ENCODE assay signal across 10 cellular contexts in the genomic region with DNA sequence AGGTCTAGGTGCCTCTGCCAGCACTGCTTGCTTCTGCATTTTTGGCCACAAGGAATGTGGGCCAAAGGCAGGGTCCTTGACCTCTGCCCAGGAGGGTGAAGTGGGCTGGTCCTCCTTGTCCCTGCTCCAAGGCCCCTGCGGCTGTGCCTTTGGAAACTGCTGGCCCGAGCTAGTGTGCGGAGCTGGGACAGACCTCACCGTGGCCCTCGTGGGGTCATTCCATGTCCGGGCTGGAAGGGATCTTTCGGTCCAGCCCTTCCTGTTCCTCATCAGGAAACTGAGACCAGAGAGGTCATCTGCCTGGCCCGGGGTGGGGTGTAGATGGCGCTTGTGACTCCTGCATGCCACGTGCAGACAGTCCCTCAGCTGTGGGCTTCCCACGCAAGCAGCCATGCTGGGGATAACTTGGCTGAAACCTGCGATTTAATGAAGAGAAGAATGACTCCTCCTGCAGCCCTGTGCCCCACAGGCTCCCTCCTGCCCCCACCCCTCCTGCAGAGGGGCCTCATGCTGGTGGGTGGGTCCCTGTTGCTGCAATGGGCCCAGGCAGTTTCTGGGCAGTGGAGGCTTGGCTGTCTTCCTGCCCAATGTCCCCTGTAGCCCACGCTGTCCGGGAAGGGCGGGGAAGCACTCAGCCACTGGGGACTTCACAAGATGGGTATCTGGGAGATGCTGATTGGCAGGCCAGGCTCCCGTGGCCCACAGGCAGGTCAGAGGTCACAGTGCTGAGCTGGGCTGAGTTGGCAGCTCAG.
A peak's percentile ranks its signal among the peaks of the same experiment; 100 is the strongest.
DNase-seq lines count a peak whose midpoint lies in the region; ATAC-seq, FAIRE-seq and TF ChIP-seq lines count a peak whose summit lies in the region.
"Had no signal": no experiment of that assay in that cellular context is flagged by ENCODE, and none has a peak within 500 bp of the region (broad histone marks: within the 10 kb centered on the region; RNA-seq: fewer than 3 reads in every experiment).

No MANE protein-coding gene starts in this region.

- no peak overlapping the region for H2BK120ac ChIP-seq in H1 (replicated peaks; ENCODE audit: low read depth, low read length)

- H2AK5ac ChIP-seq in H1 (ENCODE audit: low read depth, low read length): 0 out of 2 replicates have a peak overlapping the region, but pooled peaks have one; percentile 39

- no peak overlapping the region for H2BK12ac ChIP-seq in H1 (ENCODE audit: low read depth, low read length)

- H3K36me3 Mint-ChIP-seq in activated naive CD4-positive, alpha-beta T cell treated with anti-CD3 and anti-CD28 coated beads for 36 hours (ENCODE audit: low read depth): no peaks in the 10 kb centered on the region

- H3K9me3 Mint-ChIP-seq in activated naive CD4-positive, alpha-beta T cell treated with anti-CD3 and anti-CD28 coated beads for 36 hours: no peaks in the 10 kb centered on the region

- H3K4me3 ChIP-seq in H1 (ENCODE audit: extremely low read depth in 1 of 4, insufficient read depth in 2 of 4, low read depth in 3 of 4, low read length in 4 of 4): no peak overlapping the region
- H3K4me3 ChIP-seq in muscle layer of colon (ENCODE audit: low read depth in 1 of 2, low read length in 2 of 2): no peak overlapping the region
- no peak overlapping the region for H3K4me3 ChIP-seq in upper lobe of right lung

- peak overlapping the region; percentile 44; the same call in 1 of the 2 replicates for H2BK5ac ChIP-seq in H1 (ENCODE audit: low read depth, low read length)

- intact Hi-C loops in activated naive CD4-positive, alpha-beta T cell treated with anti-CD3 and anti-CD28 coated beads for 36 hours (cut with micrococcal nuclease): no loop called here
- intact Hi-C loops in upper lobe of right lung (cut with DNase I) (no loop called here), posterior cingulate gyrus (cut with DNase I) (no loop called here)

- H3K14ac ChIP-seq in H1 (ENCODE audit: insufficient read length): no peak overlapping the region

- H2BK20ac ChIP-seq in H1 (ENCODE audit: low read length): no peak overlapping the region

- no peak overlapping the region for H3K23ac ChIP-seq in H1 (ENCODE audit: insufficient read length)

- H3K79me2 ChIP-seq in H1 (ENCODE audit: control insufficient read depth in 1 of 2, insufficient read depth in 2 of 2, low read length in 2 of 2): peaks cover 4 to 84% of the 10 kb centered on the region in 2 experiments; a peak in 3 of 4 replicates

- peak overlapping the region; percentile 13; the same call in 1 of the 2 replicates for H3K18ac ChIP-seq in H1 (ENCODE audit: extremely low read depth, low read length)

- no peak overlapping the region for H2BK15ac ChIP-seq in H1 (ENCODE audit: low read length)

- no peaks in the 10 kb centered on the region for H3K27me3 Mint-ChIP-seq in activated naive CD4-positive, alpha-beta T cell treated with anti-CD3 and anti-CD28 coated beads for 36 hours (ENCODE audit: low read depth)

- TF ChIP-seq CTCF in H1 (IDR thresholded peaks at IDR 0.05; ENCODE audit: control extremely low read depth in 1 of 3, insufficient read depth in 1 of 3, low read depth in 1 of 3, low read length in 3 of 3) (no peak), upper lobe of right lung (IDR thresholded peaks at IDR 0.05) (no peak)

- DNase-seq in activated naive CD4-positive, alpha-beta T cell treated with Interleukin-2 at 50 U/mL for 16 hours: peak; percentile 24
- no peak for DNase-seq in activated naive CD4-positive, alpha-beta T cell treated with anti-CD3 and anti-CD28 coated beads for 36 hours
- DNase-seq in H1 (ENCODE audit: low read depth in 1 of 2, low spot score in 2 of 2) (no peak), upper lobe of right lung (peak; percentile 82), NCI-H1417 treated with DMSO at 0.1 percent for 48 hours (lab: John Stamatoyannopoulos, UW) (no peak), posterior cingulate gyrus (no peak)
- DNase-seq: activated naive CD4-positive, alpha-beta T cell treated with anti-CD3 and anti-CD28 coated beads, Interleukin-2, amount 50 U/mL, for 16 hours had no signal

- no peak overlapping the region for H4K5ac ChIP-seq in H1 (ENCODE audit: insufficient read length, low read depth, low read length)

- no peak overlapping the region for H3K56ac ChIP-seq in H1 (replicated peaks; ENCODE audit: insufficient read length, low read depth, low read length)

- H3K4me3 Mint-ChIP-seq in activated naive CD4-positive, alpha-beta T cell treated with anti-CD3 and anti-CD28 coated beads for 36 hours: no peak overlapping the region

- ATAC-seq in upper lobe of right lung: peak; percentile 67
- no peak for ATAC-seq in HG02870 (IDR thresholded peaks at IDR 0.05; ENCODE audit: unreplicated experiment)

- POLR2A ChIA-PET in H1 (lab: Charles Lee; ENCODE audit: partially characterized antibody): interaction anchor here (0.9 to 1.5 kb wide), 3 partner anchors 9 to 11 kb away, joined by 3 to 6 read pairs (median 5); no protein-coding TSS in a partner anchor

- no peak for TF ChIP-seq RAD21 in H1 (IDR thresholded peaks at IDR 0.05 in 1 of 2, conservative IDR thresholded peaks at IDR 0.05 in 1 of 2; ENCODE audit: low read depth in 2 of 2, low read length in 2 of 2)

- H3K36me3 ChIP-seq in H1 (ENCODE audit: control insufficient read depth in 2 of 4, insufficient read depth in 4 of 4, low read length in 3 of 4): no peaks in the 10 kb centered on the region
- no peaks in the 10 kb centered on the region for H3K36me3 ChIP-seq in muscle layer of colon (ENCODE audit: insufficient read depth, low read length)
- H3K36me3 ChIP-seq in upper lobe of right lung: no peaks in the 10 kb centered on the region

- H2AFZ ChIP-seq in H1 (ENCODE audit: low read length): no peak overlapping the region

- CTCF ChIA-PET in activated naive CD4-positive, alpha-beta T cell treated with anti-CD3 and anti-CD28 coated beads for 36 hours (lab: Charles Lee): interaction anchor here (0.9 kb wide), 1 partner anchor 15 kb away, joined by 4 read pairs; no protein-coding TSS in a partner anchor
- CTCF ChIA-PET in H1 (lab: Charles Lee; ENCODE audit: partially characterized antibody): interaction anchor here (0.5 to 39.2 kb wide), 5 partner anchors 15 to 415 kb away, joined by 3 to 512 read pairs (median 3); no protein-coding TSS in a partner anchor

- no peak overlapping the region for H3K4me2 ChIP-seq in H1 (ENCODE audit: insufficient read depth in 1 of 2, low read depth in 2 of 2, low read length in 2 of 2)

- H3K27ac Mint-ChIP-seq in activated naive CD4-positive, alpha-beta T cell treated with anti-CD3 and anti-CD28 coated beads for 36 hours: no peak overlapping the region

- H4K8ac ChIP-seq in H1 (ENCODE audit: extremely low read depth, insufficient read depth, low read length): peak overlapping the region; percentile 36; the same call in 1 of the 2 replicates

- 85% methylated on average over 15 of the region's 16 CpGs; no CpG with 5 or more reads in 1 of the 2 experiments for WGBS in H1 (ENCODE audit: extremely low coverage in 1 of 2, insufficient coverage in 1 of 2, insufficient read length in 1 of 2, insufficient replicate concordance in 2 of 2, low coverage in 1 of 2, low lambda C conversion rate in 2 of 2, missing lambda C conversion rate in 1 of 2), 2 experiments

- FAIRE-seq in H1 (lab: Jason Lieb, UNC): no peak
- FAIRE-seq: islet of Langerhans had no signal

- H3K23me2 ChIP-seq in H1 (ENCODE audit: low read depth, low read length): 0 out of 2 replicates have a peak, but pooled peaks cover 2% of the 10 kb centered on the region

- no peak overlapping the region for H3K27ac ChIP-seq in H1 (ENCODE audit: low read depth, low read length)
- H3K27ac ChIP-seq in muscle layer of colon (ENCODE audit: low read depth, low read length): peak overlapping the region; percentile 5
- H3K27ac ChIP-seq in upper lobe of right lung: peak overlapping the region; percentile 81

- no peak overlapping the region for H3K9ac ChIP-seq in H1 (replicated peaks in 1 of 4; ENCODE audit: extremely low read depth in 1 of 4, low read depth in 3 of 4, low read length in 3 of 4)
- H3K9ac ChIP-seq in muscle layer of colon (ENCODE audit: low read length): no peak overlapping the region

- H3K27me3 ChIP-seq in H1 (replicated peaks in 1 of 4; ENCODE audit: control insufficient read depth in 3 of 4, extremely low read depth in 1 of 4, insufficient read depth in 3 of 4, low read length in 3 of 4) (no peaks in the 10 kb centered on the region), muscle layer of colon (ENCODE audit: control insufficient read depth in 1 of 2, insufficient read depth in 2 of 2, low read length in 2 of 2) (no peaks in the 10 kb centered on the region), upper lobe of right lung (no peaks in the 10 kb centered on the region)

- H3K4me1 ChIP-seq in H1 (replicated peaks in 1 of 4; ENCODE audit: control insufficient read depth in 3 of 4, insufficient read depth in 4 of 4, low read length in 3 of 4) (peaks cover 2 to 65% (median 46%) of the 10 kb centered on the region in 4 experiments), muscle layer of colon (ENCODE audit: insufficient read depth, low read length) (peaks cover 88% of the 10 kb centered on the region), upper lobe of right lung (peaks cover 88% of the 10 kb centered on the region)

- H3K4me1 Mint-ChIP-seq in activated naive CD4-positive, alpha-beta T cell treated with anti-CD3 and anti-CD28 coated beads for 36 hours (ENCODE audit: low read depth): peaks cover 72% of the 10 kb centered on the region

- H3K9me3 ChIP-seq in H1 (ENCODE audit: insufficient read depth in 2 of 2, low read depth in 1 of 2, low read length in 1 of 2) (no peaks in the 10 kb centered on the region), muscle layer of colon (ENCODE audit: low read length) (no peaks in the 10 kb centered on the region), upper lobe of right lung (no peaks in the 10 kb centered on the region)

- H4K91ac ChIP-seq in H1 (replicated peaks; ENCODE audit: insufficient read length, low read length): no peak overlapping the region

- no peak overlapping the region for H3K4ac ChIP-seq in H1 (replicated peaks; ENCODE audit: insufficient read length, low read depth, low read length)

- TF ChIP-seq POLR2A in H1 (IDR thresholded peaks at IDR 0.05; ENCODE audit: control extremely low read depth in 1 of 2, low read depth in 2 of 2, low read length in 2 of 2): no peak

- no peak for TF ChIP-seq EP300 in H1 (IDR thresholded peaks at IDR 0.05; ENCODE audit: borderline replicate concordance in 1 of 2, low read depth in 2 of 2, low read length in 2 of 2)

- H4K20me1 ChIP-seq in H1 (replicated peaks in 1 of 2; ENCODE audit: control insufficient read depth in 1 of 2, insufficient read depth in 2 of 2, low read length in 2 of 2): peaks cover 16 to 30% of the 10 kb centered on the region in 2 experiments

- H3K79me1 ChIP-seq in H1 (ENCODE audit: low read depth, low read length): peaks cover 21% of the 10 kb centered on the region

TF ChIP-seq in H1, 55 proteins besides CTCF, POLR2A, EP300 and RAD21 (continues in another document):
- TF ChIP-seq, protein P1, sequence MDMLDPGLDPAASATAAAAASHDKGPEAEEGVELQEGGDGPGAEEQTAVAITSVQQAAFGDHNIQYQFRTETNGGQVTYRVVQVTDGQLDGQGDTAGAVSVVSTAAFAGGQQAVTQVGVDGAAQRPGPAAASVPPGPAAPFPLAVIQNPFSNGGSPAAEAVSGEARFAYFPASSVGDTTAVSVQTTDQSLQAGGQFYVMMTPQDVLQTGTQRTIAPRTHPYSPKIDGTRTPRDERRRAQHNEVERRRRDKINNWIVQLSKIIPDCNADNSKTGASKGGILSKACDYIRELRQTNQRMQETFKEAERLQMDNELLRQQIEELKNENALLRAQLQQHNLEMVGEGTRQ (IDR thresholded peaks at IDR 0.05; ENCODE audit: low read length): no peak

Comparison
In these comparisons a context has a peak if more than half of its experiments do, and no peak if none do; other contexts are left out.
1. DNase-seq: peak in activated naive CD4-positive, alpha-beta T cell treated with Interleukin-2 at 50 U/mL for 16 hours (single experiment) and upper lobe of right lung (single experiment); none in activated naive CD4-positive, alpha-beta T cell treated with anti-CD3 and anti-CD28 coated beads for 36 hours (single experiment), H1 (0 of 2), NCI-H1417 treated with DMSO at 0.1 percent for 48 hours (single experiment) and posterior cingulate gyrus (0 of 10).